In genomic region chr11:112157274-112157766, GRCh38 we compare ENCODE assay signal across 9 cellular contexts. TPM values are rescaled to one million over a fixed set of nuclear protein-coding genes. Genes with fewer than 3 reads are reported as not detected.
DNase-seq lines count a peak whose midpoint lies in the region; ATAC-seq and TF ChIP-seq lines count a peak whose summit lies in the region.
"Had no signal": no experiment of that assay in that cellular context is flagged by ENCODE, and none has a peak within 500 bp of the region (broad histone marks: within the 10 kb centered on the region; RNA-seq: fewer than 3 reads in every experiment).

No MANE protein-coding gene starts in this region.

- H3K27ac ChIP-seq in heart left ventricle (peak overlapping the region in 1 of 12 donors; percentile 34), upper lobe of right lung (no peak overlapping the region), substantia nigra (ENCODE audit: low read depth, low read length, poor library complexity, severe bottlenecking) (no peak overlapping the region)
- H3K27ac ChIP-seq: VCaP had no signal

- no peak overlapping the region for H3K4me3 ChIP-seq in heart left ventricle
- H3K4me3 ChIP-seq in upper lobe of right lung, result no peak overlapping the region

- 73 to 90% (median 84%) methylated on average over 3 of the region's 3 CpGs for WGBS in heart left ventricle, 4 donors

- TF ChIP-seq POLR2A in heart left ventricle (IDR thresholded peaks at IDR 0.05), result no peak

- TF ChIP-seq CTCF in heart left ventricle (IDR thresholded peaks at IDR 0.05), result no peak
- no peak for TF ChIP-seq CTCF in upper lobe of right lung (IDR thresholded peaks at IDR 0.05)

- H3K36me3 ChIP-seq in heart left ventricle, result no peaks in the 10 kb centered on the region
- peaks cover 9% of the 10 kb centered on the region for H3K36me3 ChIP-seq in upper lobe of right lung

- DNase-seq in heart left ventricle (no peak), cardiac septum (ENCODE audit: low spot score) (no peak), SW480 (ENCODE audit: low spot score) (peak; percentile 98), hepatic stellate cell (ENCODE audit: low spot score) (peak; percentile 89), upper lobe of right lung (no peak), substantia nigra (lab: John Stamatoyannopoulos, UW) (no peak)
- no peak for DNase-seq in stimulated activated naive B cell treated with anti-CD40 and anti-IgM and Interleukin-4, amounts not matched to agents 10 μg/mL and 1 μg/mL and 100 μg/mL, for 72 hours

- H3K27me3 Mint-ChIP-seq in stimulated activated naive B cell treated with anti-CD40 and anti-IgM and Interleukin-4, amounts not matched to agents 10 μg/mL and 1 μg/mL and 100 μg/mL, for 72 hours, result peaks cover 0 to under 1% of the 10 kb centered on the region in 2 donors

- H3K36me3 Mint-ChIP-seq in stimulated activated naive B cell treated with anti-CD40 and anti-IgM and Interleukin-4, amounts not matched to agents 10 μg/mL and 1 μg/mL and 100 μg/mL, for 72 hours, result peaks cover 2 to 4% of the 10 kb centered on the region in 2 donors

- no peak overlapping the region for H3K27ac Mint-ChIP-seq in stimulated activated naive B cell treated with anti-CD40 and anti-IgM and Interleukin-4, amounts not matched to agents 10 μg/mL and 1 μg/mL and 100 μg/mL, for 72 hours

- H3K4me1 ChIP-seq in heart left ventricle (peaks cover 0 to 32% (median 0%) of the 10 kb centered on the region in 12 donors), upper lobe of right lung (peaks cover 15% of the 10 kb centered on the region)

- no peaks in the 10 kb centered on the region for H3K9me3 ChIP-seq in heart left ventricle
- no peaks in the 10 kb centered on the region for H3K9me3 ChIP-seq in upper lobe of right lung

- H3K4me3 Mint-ChIP-seq in stimulated activated naive B cell treated with anti-CD40 and anti-IgM and Interleukin-4, amounts not matched to agents 10 μg/mL and 1 μg/mL and 100 μg/mL, for 72 hours, result no peak overlapping the region

- ATAC-seq in heart left ventricle, result peak in 3 of 4 donors; percentile 44 to 90 (median 65)
- peak; percentile 88 for ATAC-seq in upper lobe of right lung
- ATAC-seq in GM18870 (IDR thresholded peaks at IDR 0.05; ENCODE audit: unreplicated experiment), result no peak
- ATAC-seq in stimulated activated naive B cell treated with anti-CD40 and anti-IgM and Interleukin-4, amounts not matched to agents 10 μg/mL and 1 μg/mL and 100 μg/mL, for 72 hours (replicated peaks), result no peak

- H3K27me3 ChIP-seq in heart left ventricle (no peaks in the 10 kb centered on the region), upper lobe of right lung (no peaks in the 10 kb centered on the region)

- H3K9me3 Mint-ChIP-seq in stimulated activated naive B cell treated with anti-CD40 and anti-IgM and Interleukin-4, amounts not matched to agents 10 μg/mL and 1 μg/mL and 100 μg/mL, for 72 hours, result no peaks in the 10 kb centered on the region

- peaks cover 2 to 6% of the 10 kb centered on the region in 2 donors for H3K4me1 Mint-ChIP-seq in stimulated activated naive B cell treated with anti-CD40 and anti-IgM and Interleukin-4, amounts not matched to agents 10 μg/mL and 1 μg/mL and 100 μg/mL, for 72 hours

- intact Hi-C loops in heart left ventricle (cut with DNase I) (no loop called here), cardiac septum (cut with DNase I) (no loop called here), upper lobe of right lung (cut with DNase I) (no loop called here)

RNA-seq across cellular contexts. Expression of gene IL18, which starts 6.6 kb away (rescaled TPM):
- total RNA-seq in heart left ventricle (10 to 100 TPM in 2 of 9 donors, 1 to 10 TPM in 6, under 1 TPM in 1; 0.88 to 23.9 (median 2.0) TPM), cardiac septum (0.70 TPM), upper lobe of right lung (49.9 TPM)
- 1 to 10 TPM; 1.1 to 3.4 TPM for polyA plus RNA-seq in heart left ventricle

RNA-seq across cellular contexts. Expression of gene TEX12, which starts 9.9 kb away (rescaled TPM):
- total RNA-seq in heart left ventricle (under 1 TPM in 2 of 9 donors, not detected in 7; 0.36 to 0.57 TPM), cardiac septum (0.32 TPM), upper lobe of right lung (not detected)
- under 1 TPM in 1 of 2 donors, not detected in 1; 0.27 TPM for polyA plus RNA-seq in heart left ventricle

RNA-seq across cellular contexts. Expression of gene BCO2, which starts 18.0 kb away (rescaled TPM):
- 100 to 1,000 TPM in 4 of 9 donors, 10 to 100 TPM in 5; 51.8 to 126 (median 86.1) TPM for total RNA-seq in heart left ventricle
- polyA plus RNA-seq in heart left ventricle, result 10 to 100 TPM; 58.4 to 80.7 TPM
- 67.8 TPM for total RNA-seq in cardiac septum
- 7.7 TPM for total RNA-seq in upper lobe of right lung

Comparison
In these comparisons a context has a peak if more than half of its experiments do, and no peak if none do; other contexts are left out.
1. ATAC-seq: peak in heart left ventricle (3 of 4) and upper lobe of right lung (single experiment); none in GM18870 (single experiment) and stimulated activated naive B cell treated with anti-CD40 and anti-IgM and Interleukin-4, amounts not matched to agents 10 μg/mL and 1 μg/mL and 100 μg/mL, for 72 hours (0 of 2).
2. DNase-seq: peak in SW480 (single experiment) and hepatic stellate cell (single experiment); none in heart left ventricle (0 of 5), cardiac septum (single experiment), upper lobe of right lung (single experiment), substantia nigra (0 of 49) and stimulated activated naive B cell treated with anti-CD40 and anti-IgM and Interleukin-4, amounts not matched to agents 10 μg/mL and 1 μg/mL and 100 μg/mL, for 72 hours (single experiment).